21 cellular contexts compared by ENCODE assay signal in genomic region chr12:20716037-20716436, GRCh38. TPM values are rescaled to one million over a fixed set of nuclear protein-coding genes. Genes with fewer than 3 reads are reported as not detected.
A peak's percentile ranks its signal among the peaks of the same experiment; 100 is the strongest.
DNase-seq lines count a peak whose midpoint lies in the region; ATAC-seq and TF ChIP-seq lines count a peak whose summit lies in the region.
"Had no signal": no experiment of that assay in that cellular context is flagged by ENCODE, and none has a peak within 500 bp of the region (broad histone marks: within the 10 kb centered on the region; RNA-seq: fewer than 3 reads in every experiment).

No MANE protein-coding gene starts in this region.

- H2AFZ ChIP-seq in OCI-LY1 (ENCODE audit: low read length) (no peak overlapping the region), mesenchymal stem cell (ENCODE audit: low read depth, low read length) (no peak overlapping the region)

- H3K4me1 ChIP-seq in OCI-LY1 (ENCODE audit: insufficient read depth, low read length, severe bottlenecking), result no peaks in the 10 kb centered on the region
- H3K4me1 ChIP-seq in mesenchymal stem cell (ENCODE audit: control insufficient read depth, insufficient read depth, low read depth, low read length), result no peaks in the 10 kb centered on the region
- H3K4me1 ChIP-seq: HAP-1, tibial artery had no signal

- no peak overlapping the region for H3K9ac ChIP-seq in OCI-LY1 (ENCODE audit: low read length)
- H3K9ac ChIP-seq in mesenchymal stem cell (ENCODE audit: low read length), result no peak overlapping the region

- H2BK15ac ChIP-seq in mesenchymal stem cell (ENCODE audit: low read depth, poor library complexity, severe bottlenecking), result no peak overlapping the region

- 11% methylated on average over 2 of the region's 2 CpGs for WGBS in mesenchymal stem cell

- no peaks in the 10 kb centered on the region for H3K36me3 Mint-ChIP-seq in activated CD8-positive, alpha-beta T cell treated with anti-CD3 and anti-CD28 coated beads, Interleukin-2, amount 10 ng/mL, durations not matched to agents 7 days and 5 days (ENCODE audit: low read depth)

- H4K91ac ChIP-seq in mesenchymal stem cell (ENCODE audit: low read length), result no peak overlapping the region

- H3K79me1 ChIP-seq in mesenchymal stem cell (replicated peaks; ENCODE audit: low read length, poor library complexity, severe bottlenecking), result no peaks in the 10 kb centered on the region

- H3K9me3 ChIP-seq in OCI-LY1 (ENCODE audit: low read length), result no peaks in the 10 kb centered on the region
- H3K9me3 ChIP-seq in mesenchymal stem cell (ENCODE audit: control insufficient read depth, low read length), result no peaks in the 10 kb centered on the region
- H3K9me3 ChIP-seq: HAP-1, tibial artery had no signal

- peak; percentile 22; the same call in 1 of the 2 replicates for TF ChIP-seq CTCF in OCI-LY1 (IDR thresholded peaks at IDR 0.05; ENCODE audit: low read length)

- no peak overlapping the region for H2BK12ac ChIP-seq in mesenchymal stem cell (ENCODE audit: low read length in 2 of 2)

- no peak overlapping the region for H3K27ac Mint-ChIP-seq in activated CD8-positive, alpha-beta T cell treated with anti-CD3 and anti-CD28 coated beads, Interleukin-2, amount 10 ng/mL, durations not matched to agents 7 days and 5 days
- H3K27ac Mint-ChIP-seq: T-helper 1 cell treated with Interleukin-12 subunit alpha and Interleukin-12 subunit beta and Interleukin-4 antibody, amounts not matched to agents 30 μg/mL and 1 μg/mL, for 36 hours had no signal

- CTCF ChIA-PET in activated CD8-positive, alpha-beta T cell treated with anti-CD3 and anti-CD28 coated beads, Interleukin-2, amount 10 ng/mL, durations not matched to agents 7 days and 5 days (lab: Charles Lee), result no interaction called here

- no peak overlapping the region for H3K18ac ChIP-seq in mesenchymal stem cell (ENCODE audit: low read depth in 1 of 2, low read length in 2 of 2)

- no peak overlapping the region for H3K4me3 Mint-ChIP-seq in activated CD8-positive, alpha-beta T cell treated with anti-CD3 and anti-CD28 coated beads, Interleukin-2, amount 10 ng/mL, durations not matched to agents 7 days and 5 days
- H3K4me3 Mint-ChIP-seq: T-helper 1 cell treated with Interleukin-12 subunit alpha and Interleukin-12 subunit beta and Interleukin-4 antibody, amounts not matched to agents 30 μg/mL and 1 μg/mL, for 36 hours had no signal

- no peak overlapping the region for H2BK120ac ChIP-seq in mesenchymal stem cell (ENCODE audit: low read depth, low read length)

- H3K4ac ChIP-seq in mesenchymal stem cell (ENCODE audit: low read depth in 1 of 2, low read length in 2 of 2), result no peak overlapping the region

- no peak overlapping the region for H3K4me2 ChIP-seq in OCI-LY1 (ENCODE audit: low read length)
- H3K4me2 ChIP-seq in mesenchymal stem cell (ENCODE audit: low read length, poor library complexity, severe bottlenecking), result no peak overlapping the region

- no peaks in the 10 kb centered on the region for H3F3A ChIP-seq in OCI-LY1 (ENCODE audit: insufficient read depth, low read length)

- no peaks in the 10 kb centered on the region for H3K4me1 Mint-ChIP-seq in activated CD8-positive, alpha-beta T cell treated with anti-CD3 and anti-CD28 coated beads, Interleukin-2, amount 10 ng/mL, durations not matched to agents 7 days and 5 days (ENCODE audit: low read depth)

- H2BK5ac ChIP-seq in mesenchymal stem cell (ENCODE audit: low read depth, low read length, poor library complexity, severe bottlenecking), result no peak overlapping the region

- no peak overlapping the region for H4K8ac ChIP-seq in mesenchymal stem cell (ENCODE audit: low read length)

- no peak overlapping the region for H3K23ac ChIP-seq in mesenchymal stem cell (ENCODE audit: low read length in 2 of 2)

- H3K27ac ChIP-seq in OCI-LY1 (ENCODE audit: low read depth, low read length, poor library complexity, severe bottlenecking) (no peak overlapping the region), mesenchymal stem cell (ENCODE audit: low read length, poor library complexity, severe bottlenecking) (no peak overlapping the region)
- H3K27ac ChIP-seq: dorsolateral prefrontal cortex, tibial artery had no signal

- no peaks in the 10 kb centered on the region for H3K27me3 Mint-ChIP-seq in activated CD8-positive, alpha-beta T cell treated with anti-CD3 and anti-CD28 coated beads, Interleukin-2, amount 10 ng/mL, durations not matched to agents 7 days and 5 days (ENCODE audit: low read depth)

- H4K20me1 ChIP-seq in OCI-LY1 (ENCODE audit: insufficient read depth, low read length), result no peaks in the 10 kb centered on the region

- no peaks in the 10 kb centered on the region for H3K9me2 ChIP-seq in OCI-LY1 (ENCODE audit: low read depth, low read length)

- no peak for ATAC-seq in activated CD8-positive, alpha-beta T cell treated with anti-CD3 and anti-CD28 coated beads, Interleukin-2, amount 10 ng/mL, durations not matched to agents 7 days and 5 days
- ATAC-seq in HG03457 (IDR thresholded peaks at IDR 0.05; ENCODE audit: unreplicated experiment), result no peak

- H3K36me3 ChIP-seq in OCI-LY1 (ENCODE audit: insufficient read depth, low read length) (no peaks in the 10 kb centered on the region), mesenchymal stem cell (ENCODE audit: control insufficient read depth in 1 of 2, insufficient read depth in 2 of 2, low read depth in 1 of 2, low read length in 2 of 2) (no peaks in the 10 kb centered on the region)
- H3K36me3 ChIP-seq: HAP-1, tibial artery had no signal

- DNase-seq in DMS53 (lab: John Stamatoyannopoulos, UW) (peak; percentile 85), HT-29 (ENCODE audit: low spot score) (peak; percentile 32), iPS-NIHi7 (ENCODE audit: extremely low spot score) (peak; percentile 46), DMS153 treated with DMSO at 0.1 percent for 48 hours (lab: John Stamatoyannopoulos, UW; ENCODE audit: unreplicated experiment) (no peak), mesenchymal stem cell (no peak)
- no peak for DNase-seq in activated CD8-positive, alpha-beta T cell treated with anti-CD3 and anti-CD28 coated beads, Interleukin-2, amount 10 ng/mL, durations not matched to agents 7 days and 5 days
- DNase-seq: activated CD8-positive, alpha-beta memory T cell treated with anti-CD3 and anti-CD28 coated beads for 24 hours; COR-L47; dorsolateral prefrontal cortex; erythroblast; GDM1; midbrain; SIG-M5; stimulated activated naive CD4-positive, alpha-beta T cell; tibial artery had no signal

- POLR2A ChIA-PET in activated CD8-positive, alpha-beta T cell treated with anti-CD3 and anti-CD28 coated beads, Interleukin-2, amount 10 ng/mL, durations not matched to agents 7 days and 5 days (lab: Charles Lee), result no interaction called here

- no peak overlapping the region for H3K14ac ChIP-seq in mesenchymal stem cell (ENCODE audit: low read length in 2 of 2)

- H3K4me3 ChIP-seq in OCI-LY1 (ENCODE audit: low read depth, low read length, poor library complexity, severe bottlenecking), result no peak overlapping the region
- H3K4me3 ChIP-seq in mesenchymal stem cell (ENCODE audit: insufficient read depth in 1 of 2, low read depth in 1 of 2, low read length in 2 of 2), result no peak overlapping the region
- H3K4me3 ChIP-seq: dorsolateral prefrontal cortex, HAP-1, tibial artery had no signal

- H2AK5ac ChIP-seq in mesenchymal stem cell (ENCODE audit: low read length, severe bottlenecking), result no peak overlapping the region

- no peaks in the 10 kb centered on the region for H3K27me3 ChIP-seq in OCI-LY1 (ENCODE audit: insufficient read depth, low read length)
- H3K27me3 ChIP-seq in mesenchymal stem cell (ENCODE audit: control insufficient read depth in 1 of 2, insufficient read depth in 1 of 2, low read length in 2 of 2), result no peaks in the 10 kb centered on the region
- H3K27me3 ChIP-seq: dorsolateral prefrontal cortex, tibial artery had no signal

- no peaks in the 10 kb centered on the region for H3K79me2 ChIP-seq in OCI-LY1 (ENCODE audit: insufficient read depth, low read length)

- no peaks in the 10 kb centered on the region for H3K9me3 Mint-ChIP-seq in activated CD8-positive, alpha-beta T cell treated with anti-CD3 and anti-CD28 coated beads, Interleukin-2, amount 10 ng/mL, durations not matched to agents 7 days and 5 days (ENCODE audit: insufficient read depth)
- H3K9me3 Mint-ChIP-seq: T-helper 1 cell treated with Interleukin-12 subunit alpha and Interleukin-12 subunit beta and Interleukin-4 antibody, amounts not matched to agents 30 μg/mL and 1 μg/mL, for 36 hours had no signal

RNA-seq across cellular contexts. Expression of gene SLCO1C1, which starts 20.9 kb away (rescaled TPM):
- total RNA-seq in HT-29 (2014; rRNA removed; shearing (Covaris generic)), result not detected in 2 replicates
- not detected for total RNA-seq in activated CD8-positive, alpha-beta T cell treated with anti-CD3 and anti-CD28 coated beads, Interleukin-2, amount 10 ng/mL, durations not matched to agents 7 days and 5 days
- polyA plus RNA-seq in mesenchymal stem cell (2013, experiment 1 of 2), result 0.11 TPM
- 0.10 TPM for polyA plus RNA-seq in mesenchymal stem cell (2013, experiment 2 of 2)
- total RNA-seq: bronchial epithelial cell, LHCN-M2 had no signal

Comparison
In these comparisons a context has a peak if more than half of its experiments do, and no peak if none do; other contexts are left out.
1. DNase-seq: peak in DMS53 (single experiment), HT-29 (single experiment) and iPS-NIHi7 (single experiment); none in DMS153 treated with DMSO at 0.1 percent for 48 hours (single experiment), activated CD8-positive, alpha-beta T cell treated with anti-CD3 and anti-CD28 coated beads, Interleukin-2, amount 10 ng/mL, durations not matched to agents 7 days and 5 days (single experiment) and mesenchymal stem cell (single experiment).